Comparison of ENCODE assay signal across 19 cellular contexts in genomic region chr2:88667219-88667618, GRCh38. TPM values are rescaled to one million over a fixed set of nuclear protein-coding genes. Genes with fewer than 3 reads are reported as not detected.
DNase-seq lines count a peak whose midpoint lies in the region; ATAC-seq, FAIRE-seq and TF ChIP-seq lines count a peak whose summit lies in the region.
"Had no signal": no experiment of that assay in that cellular context is flagged by ENCODE, and none has a peak within 500 bp of the region (broad histone marks: within the 10 kb centered on the region; RNA-seq: fewer than 3 reads in every experiment).

No MANE protein-coding gene starts in this region.

- no peaks in the 10 kb centered on the region for H3K9me3 Mint-ChIP-seq in activated T-helper 17 cell treated with anti-CD3 and anti-CD28 coated beads, Interleukin-2, amount 50 U/mL, for 72 hours
- no peaks in the 10 kb centered on the region for H3K9me3 Mint-ChIP-seq in stimulated activated naive CD8-positive, alpha-beta T cell treated with anti-CD3 and anti-CD28 coated beads, Interleukin-15, amount 100 ng/mL, for 72 hours
- H3K9me3 Mint-ChIP-seq: CD4-positive, alpha-beta T cell had no signal

- no peaks in the 10 kb centered on the region for H3K36me3 Mint-ChIP-seq in activated T-helper 17 cell treated with anti-CD3 and anti-CD28 coated beads, Interleukin-2, amount 50 U/mL, for 72 hours (ENCODE audit: low read depth)

- H3K27ac ChIP-seq in MM.1S (ENCODE audit: low read length), result no peak overlapping the region
- H3K27ac ChIP-seq in pancreas, result peak overlapping the region; percentile 53 to 84 (median 72)
- H3K27ac ChIP-seq in stomach, result no peak overlapping the region
- H3K27ac ChIP-seq: RWPE1, SJCRH30 had no signal

- ATAC-seq in activated T-helper 17 cell treated with anti-CD3 and anti-CD28 coated beads, Interleukin-2, amount 50 U/mL, for 72 hours (replicated peaks), result no peak
- no peak for ATAC-seq in pancreas
- ATAC-seq in GM19397 (IDR thresholded peaks at IDR 0.05; ENCODE audit: unreplicated experiment), result no peak
- no peak for ATAC-seq in stimulated activated naive CD8-positive, alpha-beta T cell treated with anti-CD3 and anti-CD28 coated beads, Interleukin-15, amount 100 ng/mL, for 72 hours

- intact Hi-C loops in pancreas (cut with DNase I) (loop anchor here in 2 of 3 donors (5.0 kb wide), 2 partner anchors 75 to 475 kb away; no protein-coding TSS in a partner anchor), stomach (cut with DNase I; ENCODE audit: low total_unique reads) (loop anchor here (5.0 kb wide), 1 partner anchor 75 kb away; no protein-coding TSS in a partner anchor)

- FAIRE-seq in pancreas (lab: Jason Lieb, UNC), result no peak
- FAIRE-seq: GM18507 had no signal

- H3K27me3 Mint-ChIP-seq in activated T-helper 17 cell treated with anti-CD3 and anti-CD28 coated beads, Interleukin-2, amount 50 U/mL, for 72 hours, result no peaks in the 10 kb centered on the region
- H3K27me3 Mint-ChIP-seq in stimulated activated naive CD8-positive, alpha-beta T cell treated with anti-CD3 and anti-CD28 coated beads, Interleukin-15, amount 100 ng/mL, for 72 hours, result peaks cover 4% of the 10 kb centered on the region
- H3K27me3 Mint-ChIP-seq: B cell; CD4-positive, alpha-beta T cell had no signal

- H3F3A ChIP-seq in MM.1S (ENCODE audit: insufficient read depth, low read length), result no peaks in the 10 kb centered on the region

- no peak overlapping the region for H3K4me3 Mint-ChIP-seq in activated T-helper 17 cell treated with anti-CD3 and anti-CD28 coated beads, Interleukin-2, amount 50 U/mL, for 72 hours
- H3K4me3 Mint-ChIP-seq in stimulated activated naive CD8-positive, alpha-beta T cell treated with anti-CD3 and anti-CD28 coated beads, Interleukin-15, amount 100 ng/mL, for 72 hours, result no peak overlapping the region
- H3K4me3 Mint-ChIP-seq: B cell; CD4-positive, alpha-beta T cell had no signal

- no peak overlapping the region for H3K4me2 ChIP-seq in MM.1S (ENCODE audit: low read depth, low read length)

- H3K9me2 ChIP-seq in MM.1S (replicated peaks; ENCODE audit: insufficient read depth, low read length), result no peaks in the 10 kb centered on the region

- TF ChIP-seq CTCF in GM12874 (IDR thresholded peaks at IDR 0.05; ENCODE audit: insufficient read depth, low read depth, low read length) (peak; percentile 16; the same call in 1 of the 2 replicates), MM.1S (IDR thresholded peaks at IDR 0.05; ENCODE audit: low read length) (no peak), pancreas (IDR thresholded peaks at IDR 0.05) (no peak), stomach (IDR thresholded peaks at IDR 0.05) (no peak)

- no peak overlapping the region for H3K4me3 ChIP-seq in MM.1S (ENCODE audit: low read length)
- no peak overlapping the region for H3K4me3 ChIP-seq in pancreas
- no peak overlapping the region for H3K4me3 ChIP-seq in stomach
- H3K4me3 ChIP-seq: SJCRH30 had no signal

- no peaks in the 10 kb centered on the region for H3K4me1 Mint-ChIP-seq in activated T-helper 17 cell treated with anti-CD3 and anti-CD28 coated beads, Interleukin-2, amount 50 U/mL, for 72 hours
- peaks cover 4% of the 10 kb centered on the region for H3K4me1 Mint-ChIP-seq in stimulated activated naive CD8-positive, alpha-beta T cell treated with anti-CD3 and anti-CD28 coated beads, Interleukin-15, amount 100 ng/mL, for 72 hours

- no peak overlapping the region for H2AFZ ChIP-seq in MM.1S (ENCODE audit: low read length)

- 95 to 97% methylated on average over 2 of the region's 2 CpGs for WGBS in pancreas, 2 donors
- WGBS in stomach, 5 donors, result 83 to 96% (median 94%) methylated on average over 2 of the region's 2 CpGs

- no peak for TF ChIP-seq EP300 in stomach (IDR thresholded peaks at IDR 0.05)

- H3K9ac ChIP-seq in MM.1S (ENCODE audit: low read length), result no peak overlapping the region

- no peak for TF ChIP-seq POLR2A in stomach (IDR thresholded peaks at IDR 0.05)

- H3K4me1 ChIP-seq in MM.1S (ENCODE audit: low read length), result no peaks in the 10 kb centered on the region
- peaks cover 5 to 35% (median 24%) of the 10 kb centered on the region in 3 donors for H3K4me1 ChIP-seq in pancreas
- H3K4me1 ChIP-seq in stomach, result peaks cover 0 to 5% (median 5%) of the 10 kb centered on the region in 4 donors

- H3K36me3 ChIP-seq in MM.1S (replicated peaks; ENCODE audit: insufficient read depth, low read length), result no peaks in the 10 kb centered on the region
- no peaks in the 10 kb centered on the region for H3K36me3 ChIP-seq in pancreas
- H3K36me3 ChIP-seq in stomach, result no peaks in the 10 kb centered on the region
- H3K36me3 ChIP-seq: SJCRH30 had no signal

- peak; percentile 18 for DNase-seq in MM.1S
- no peak for DNase-seq in pancreas
- DNase-seq in stomach, result no peak
- no peak for DNase-seq in stimulated activated naive CD8-positive, alpha-beta T cell treated with anti-CD3 and anti-CD28 coated beads, Interleukin-15, amount 100 ng/mL, for 72 hours
- DNase-seq: CD4-positive, alpha-beta T cell; GOT3; KG1; NCI-H1105 treated with DMSO at 0.1 percent for 48 hours; NCI-H187; NCI-H446 treated with DMSO at 0.1 percent for 48 hours; NCI-H82; SJCRH30; SW 1271 had no signal

- H4K20me1 ChIP-seq in MM.1S (ENCODE audit: insufficient read depth, low read length), result no peaks in the 10 kb centered on the region

- peak overlapping the region; percentile 57 for H3K27ac Mint-ChIP-seq in activated T-helper 17 cell treated with anti-CD3 and anti-CD28 coated beads, Interleukin-2, amount 50 U/mL, for 72 hours
- no peak overlapping the region for H3K27ac Mint-ChIP-seq in stimulated activated naive CD8-positive, alpha-beta T cell treated with anti-CD3 and anti-CD28 coated beads, Interleukin-15, amount 100 ng/mL, for 72 hours
- H3K27ac Mint-ChIP-seq: B cell; CD4-positive, alpha-beta T cell had no signal

- H3K79me2 ChIP-seq in MM.1S (ENCODE audit: low read length), result no peaks in the 10 kb centered on the region

- H3K27me3 ChIP-seq in MM.1S (replicated peaks; ENCODE audit: insufficient read depth, low read length), result no peaks in the 10 kb centered on the region
- H3K27me3 ChIP-seq in pancreas, result no peaks in the 10 kb centered on the region
- H3K27me3 ChIP-seq in stomach, result no peaks in the 10 kb centered on the region
- H3K27me3 ChIP-seq: SJCRH30 had no signal

- H3K9me3 ChIP-seq in MM.1S (replicated peaks; ENCODE audit: insufficient read depth, low read length), result no peaks in the 10 kb centered on the region
- H3K9me3 ChIP-seq in pancreas, result no peaks in the 10 kb centered on the region
- H3K9me3 ChIP-seq in stomach, result no peaks in the 10 kb centered on the region
- H3K9me3 ChIP-seq: SJCRH30 had no signal

RNA-seq across cellular contexts. Expression of gene RPIA, which starts 24.3 kb away (rescaled TPM):
- total RNA-seq in activated T-helper 17 cell treated with anti-CD3 and anti-CD28 coated beads, Interleukin-2, amount 50 U/mL, for 72 hours, result 10 to 100 TPM; 24.4 to 58.8 TPM
- 10 to 100 TPM in 4 of 6 donors, 1 to 10 TPM in 2; 8.5 to 11.4 (median 10.3) TPM for total RNA-seq in pancreas
- polyA plus RNA-seq in pancreas, result 10 to 100 TPM; 10.0 to 15.4 TPM
- total RNA-seq in stomach, result 10 to 100 TPM in 4 of 5 donors, 1 to 10 TPM in 1; 1.2 to 68.3 (median 12.9) TPM
- polyA plus RNA-seq in stomach, result 10 to 100 TPM; 15.0 to 21.7 (median 16.6) TPM

RNA-seq across cellular contexts. Expression of gene EIF2AK3, which starts 40.0 kb away (rescaled TPM):
- 10 to 100 TPM; 17.1 to 22.0 TPM for total RNA-seq in activated T-helper 17 cell treated with anti-CD3 and anti-CD28 coated beads, Interleukin-2, amount 50 U/mL, for 72 hours
- total RNA-seq in pancreas (10 to 100 TPM; 22.9 to 58.4 (median 29.3) TPM), stomach (10 to 100 TPM; 33.3 to 92.3 (median 57.7) TPM)
- polyA plus RNA-seq in pancreas (10 to 100 TPM in 1 of 2 donors, 1 to 10 TPM in 1; 6.2 to 21.6 TPM), stomach (1 to 10 TPM; 4.8 to 7.6 (median 6.6) TPM)

Comparison
In these comparisons a context has a peak if more than half of its experiments do, and no peak if none do; other contexts are left out.
1. H3K27ac ChIP-seq: peak in pancreas (4 of 4); none in MM.1S (single experiment) and stomach (0 of 5).